ENCODE assay signal across 8 cellular contexts in genomic region chr1:26820784-26821269, GRCh38. TPM values are rescaled to one million over a fixed set of nuclear protein-coding genes. Genes with fewer than 3 reads are reported as not detected.
DNase-seq lines count a peak whose midpoint lies in the region; ATAC-seq and TF ChIP-seq lines count a peak whose summit lies in the region.

No MANE protein-coding gene starts in this region.

- DNase-seq in CD4-positive, alpha-beta memory T cell = peak; percentile 53 to 60 (median 57)
- DNase-seq in NCI-H2196 (lab: John Stamatoyannopoulos, UW; ENCODE audit: unreplicated experiment) (no peak), NK-92 (lab: John Stamatoyannopoulos, UW; ENCODE audit: unreplicated experiment) (no peak), hypothalamus (lab: John Stamatoyannopoulos, UW) (no peak)

- no peaks in the 10 kb centered on the region for H3K9me3 ChIP-seq in CD4-positive, alpha-beta memory T cell (ENCODE audit: control insufficient read depth in 1 of 2, low read length in 2 of 2)
- no peaks in the 10 kb centered on the region for H3K9me3 ChIP-seq in neutrophil

- peaks cover 15 to 36% (median 27%) of the 10 kb centered on the region in 4 donors for H3K4me1 Mint-ChIP-seq in CD4-positive, alpha-beta memory T cell

- no peaks in the 10 kb centered on the region for H3K27me3 ChIP-seq in CD4-positive, alpha-beta memory T cell (ENCODE audit: insufficient read depth, low read length)
- no peaks in the 10 kb centered on the region for H3K27me3 ChIP-seq in neutrophil

- H3K36me3 ChIP-seq in CD4-positive, alpha-beta memory T cell (ENCODE audit: insufficient read depth, low read length) = no peaks in the 10 kb centered on the region
- no peaks in the 10 kb centered on the region for H3K36me3 ChIP-seq in neutrophil

- peaks cover 25% of the 10 kb centered on the region for H3K4me1 ChIP-seq in CD4-positive, alpha-beta memory T cell (ENCODE audit: insufficient read depth, low read length)
- H3K4me1 ChIP-seq in neutrophil (ENCODE audit: control insufficient read depth in 1 of 2, insufficient read depth in 1 of 2, low read depth in 1 of 2, low read length in 1 of 2) = peaks cover 32 to 33% of the 10 kb centered on the region in 2 experiments

- peak overlapping the region; percentile 43 for H3K27ac ChIP-seq in CD4-positive, alpha-beta memory T cell (ENCODE audit: low read depth, low read length)
- H3K27ac ChIP-seq in neutrophil = peak overlapping the region; percentile 81

- ATAC-seq in GM19324 (IDR thresholded peaks at IDR 0.05; ENCODE audit: low FRiP score, unreplicated experiment) (peak; percentile 78), HG03354 (IDR thresholded peaks at IDR 0.05; ENCODE audit: poor library complexity, severe bottlenecking, unreplicated experiment) (peak; percentile 88)

- no peaks in the 10 kb centered on the region for H3K9me3 Mint-ChIP-seq in CD4-positive, alpha-beta memory T cell

- intact Hi-C loops in CD4-positive, alpha-beta memory T cell (cut with micrococcal nuclease) = loop anchor here (1.0 kb wide), 1 partner anchor 12 kb away; no protein-coding TSS in a partner anchor

- CTCF ChIA-PET in CD4-positive, alpha-beta memory T cell (lab: Charles Lee; ENCODE audit: partially characterized antibody) = interaction anchor here (0.6 to 8.3 kb wide), 32 partner anchors 10 to 368 kb away, joined by 3 to 184 read pairs (median 5); partner anchors contain the start of gene SFN

- no peaks in the 10 kb centered on the region for H3K27me3 Mint-ChIP-seq in CD4-positive, alpha-beta memory T cell

- no peaks in the 10 kb centered on the region for H3K36me3 Mint-ChIP-seq in CD4-positive, alpha-beta memory T cell

- peak overlapping the region in 1 of 2 donors; percentile 42 for H3K4me3 ChIP-seq in CD4-positive, alpha-beta memory T cell (ENCODE audit: low read length in 2 of 2)
- H3K4me3 ChIP-seq in WI38 (ENCODE audit: low read depth, low read length) (no peak overlapping the region), neutrophil (ENCODE audit: low read depth in 1 of 2, low read length in 1 of 2) (peak overlapping the region; percentile 34 to 36)

- peak overlapping the region; percentile 79 to 87 (median 84) for H3K4me3 Mint-ChIP-seq in CD4-positive, alpha-beta memory T cell

- TF ChIP-seq CTCF in WI38 (IDR thresholded peaks at IDR 0.05; ENCODE audit: low read depth, low read length) (0 out of 2 replicates have a peak, but pooled peaks have one; percentile 4), neutrophil (IDR thresholded peaks at IDR 0.05) (peak; percentile 71)

- POLR2A ChIA-PET in CD4-positive, alpha-beta memory T cell (lab: Charles Lee; ENCODE audit: partially characterized antibody) = interaction anchor here (0.6 to 2.4 kb wide), 14 partner anchors 11 to 319 kb away, joined by 3 to 55 read pairs (median 5); partner anchors contain the start of genes GPATCH3, GPN2 and PIGV

- H3K27ac Mint-ChIP-seq in CD4-positive, alpha-beta memory T cell = peak overlapping the region; percentile 87 to 94 (median 92)

RNA-seq across cellular contexts. Expression of gene ZDHHC18, which starts 5.7 kb away (rescaled TPM):
- total RNA-seq in CD4-positive, alpha-beta memory T cell = 10 to 100 TPM; 54.9 to 56.4 TPM
- polyA plus RNA-seq in CD4-positive, alpha-beta memory T cell = 10 to 100 TPM in 1 of 2 donors, 1 to 10 TPM in 1; 6.2 to 18.1 TPM

RNA-seq across cellular contexts. Expression of gene PIGV, which starts 33.1 kb away (rescaled TPM):
- 10 to 100 TPM; 17.7 to 18.2 TPM for total RNA-seq in CD4-positive, alpha-beta memory T cell
- 10 to 100 TPM in 1 of 2 donors, 1 to 10 TPM in 1; 7.9 to 13.2 TPM for polyA plus RNA-seq in CD4-positive, alpha-beta memory T cell

RNA-seq across cellular contexts. Expression of gene SFN, which starts 42.1 kb away (rescaled TPM):
- total RNA-seq in CD4-positive, alpha-beta memory T cell = under 1 TPM; 0.76 to 0.83 TPM
- not detected for polyA plus RNA-seq in CD4-positive, alpha-beta memory T cell

Comparison
In these comparisons a context has a peak if more than half of its experiments do, and no peak if none do; other contexts are left out.
1. DNase-seq: peak in CD4-positive, alpha-beta memory T cell (5 of 5); none in NCI-H2196 (single experiment), NK-92 (single experiment) and hypothalamus (0 of 51).